ENCODE assay signal across 17 cellular contexts in genomic region chr12:123743002-123743401, GRCh38. TPM values are rescaled to one million over a fixed set of nuclear protein-coding genes. Genes with fewer than 3 reads are reported as not detected.
DNase-seq lines count a peak whose midpoint lies in the region; ATAC-seq, FAIRE-seq and TF ChIP-seq lines count a peak whose summit lies in the region.
"Had no signal": no experiment of that assay in that cellular context is flagged by ENCODE, and none has a peak within 500 bp of the region (broad histone marks: within the 10 kb centered on the region; RNA-seq: fewer than 3 reads in every experiment).

No MANE protein-coding gene starts in this region.

- H3K4me1 ChIP-seq in BLaER1 (peaks cover 18% of the 10 kb centered on the region), small intestine (ENCODE audit: control insufficient read depth in 2 of 2, insufficient read depth in 1 of 2, low read depth in 1 of 2, low read length in 1 of 2) (no peaks in the 10 kb centered on the region)
- H3K4me1 ChIP-seq: left ventricle myocardium inferior, right lobe of liver had no signal

- no peaks in the 10 kb centered on the region for H4K20me1 ChIP-seq in BLaER1

- WGBS in small intestine, 3 donors = 73 to 84% (median 77%) methylated on average over 10 of the region's 10 CpGs

- H3K4me2 ChIP-seq in BLaER1 = peak overlapping the region; percentile 27; the same call in 1 of the 2 replicates
- H3K4me2 ChIP-seq: hepatocyte had no signal

- CTCF ChIA-PET in WTC11 (lab: Charles Lee) = no interaction called here

- H3K9me3 ChIP-seq in BLaER1 = no peaks in the 10 kb centered on the region
- no peaks in the 10 kb centered on the region for H3K9me3 ChIP-seq in small intestine (ENCODE audit: control insufficient read depth, low read depth)
- H3K9me3 ChIP-seq: left ventricle myocardium inferior, right lobe of liver had no signal

- H3K27ac ChIP-seq in BLaER1 (peak overlapping the region; percentile 29; the same call in 1 of the 2 replicates), small intestine (ENCODE audit: low read depth in 1 of 2, low read length in 1 of 2) (no peak overlapping the region)
- H3K27ac ChIP-seq: hepatocyte, left ventricle myocardium inferior, right lobe of liver, WERI-Rb-1 had no signal

- peak; percentile 93 for DNase-seq in CMK (ENCODE audit: low read depth)
- DNase-seq in OCI-M1 (lab: John Stamatoyannopoulos, UW) = peak; percentile 93
- DNase-seq in endothelial cell (ENCODE audit: low spot score) = no peak
- no peak for DNase-seq in WTC11 (ENCODE audit: low spot score)
- DNase-seq in small intestine = no peak
- DNase-seq: caudate nucleus, HCEC 1CT, left ventricle myocardium inferior, NCI-H1436, NCI-H524, right lobe of liver, Right ventricle myocardium superior, WERI-Rb-1 had no signal

- no peak overlapping the region for H3K9ac ChIP-seq in BLaER1

- H3K27ac Mint-ChIP-seq in endothelial cell (ENCODE audit: unreplicated experiment) (no peak overlapping the region), WTC11 (no peak overlapping the region)

- H3K27me3 ChIP-seq in BLaER1 (no peaks in the 10 kb centered on the region), small intestine (ENCODE audit: control insufficient read depth in 2 of 2, insufficient read depth in 2 of 2, low read length in 2 of 2) (no peaks in the 10 kb centered on the region)
- H3K27me3 ChIP-seq: hepatocyte, right lobe of liver had no signal

- no peak for FAIRE-seq in small intestine (lab: Jason Lieb, UNC)

- H3K36me3 ChIP-seq in BLaER1 (peaks cover 92% of the 10 kb centered on the region), small intestine (ENCODE audit: control insufficient read depth in 2 of 2, insufficient read depth in 2 of 2, low read length in 2 of 2) (peaks cover 13 to 28% of the 10 kb centered on the region in 2 donors)

- peak overlapping the region; percentile 56 for H3K4me3 Mint-ChIP-seq in endothelial cell (ENCODE audit: unreplicated experiment)
- H3K4me3 Mint-ChIP-seq in WTC11 = no peak overlapping the region

- TF ChIP-seq CTCF in endothelial cell (IDR thresholded peaks at IDR 0.05; ENCODE audit: unreplicated experiment) (no peak), WTC11 (IDR thresholded peaks at IDR 0.05) (no peak)

- TF ChIP-seq POLR2A in GM18505 (IDR thresholded peaks at IDR 0.05; ENCODE audit: borderline replicate concordance, extremely low read depth, insufficient read depth, insufficient read length) = no peak

- H3K36me3 Mint-ChIP-seq in endothelial cell (ENCODE audit: low read depth, unreplicated experiment) (peaks cover 43% of the 10 kb centered on the region), WTC11 (peaks cover 69% of the 10 kb centered on the region)

- POLR2A ChIA-PET in WTC11 (lab: Charles Lee) = no interaction called here

- H3K9me3 Mint-ChIP-seq in endothelial cell (ENCODE audit: unreplicated experiment) = no peaks in the 10 kb centered on the region
- H3K9me3 Mint-ChIP-seq in WTC11 = no peaks in the 10 kb centered on the region

- no peak for ATAC-seq in WTC11
- no peak for ATAC-seq in HG02588 (IDR thresholded peaks at IDR 0.05; ENCODE audit: unreplicated experiment)
- ATAC-seq in GM18505 (IDR thresholded peaks at IDR 0.05; ENCODE audit: unreplicated experiment) = no peak
- ATAC-seq: right lobe of liver had no signal

- H3K4me3 ChIP-seq in BLaER1 (no peak overlapping the region), small intestine (ENCODE audit: low read depth in 1 of 2, low read length in 2 of 2) (no peak overlapping the region)
- H3K4me3 ChIP-seq: hepatocyte, left ventricle myocardium inferior, right lobe of liver had no signal

- H3K27me3 Mint-ChIP-seq in endothelial cell (ENCODE audit: unreplicated experiment) = no peaks in the 10 kb centered on the region
- no peaks in the 10 kb centered on the region for H3K27me3 Mint-ChIP-seq in WTC11 (ENCODE audit: low read depth)

- H3K4me1 Mint-ChIP-seq in endothelial cell (ENCODE audit: unreplicated experiment) = no peaks in the 10 kb centered on the region
- no peaks in the 10 kb centered on the region for H3K4me1 Mint-ChIP-seq in WTC11

TF ChIP-seq in WTC11, 78 proteins besides CTCF, POLR2A, EP300 and RAD21:
- TF ChIP-seq MYBL2 (CRISPR knock-in tag; IDR thresholded peaks at IDR 0.05) = no peak

RNA-seq across cellular contexts. Expression of gene DNAH10, which starts 19.1 kb away (rescaled TPM):
- total RNA-seq in endothelial cell (ENCODE audit: unreplicated experiment) (1.2 TPM), WTC11 (2021) (0.07 to 0.11 TPM (median 0.09 TPM) in 3 replicates)
- under 1 TPM in 2 of 3 donors, not detected in 1; 0.22 to 0.45 TPM for polyA plus RNA-seq in small intestine
- total RNA-seq: left ventricle myocardium inferior had no signal

RNA-seq across cellular contexts. Expression of gene ATP6V0A2, which starts 30.8 kb away (rescaled TPM):
- total RNA-seq in endothelial cell (ENCODE audit: unreplicated experiment) (52.4 TPM), WTC11 (2021) (48.8 to 63.8 TPM (median 49.8 TPM) in 3 replicates)
- polyA plus RNA-seq in small intestine = 1 to 10 TPM; 3.2 to 8.2 (median 4.5) TPM

Comparison
In these comparisons a context has a peak if more than half of its experiments do, and no peak if none do; other contexts are left out.
1. DNase-seq: peak in CMK (single experiment) and OCI-M1 (single experiment); none in endothelial cell (single experiment), WTC11 (single experiment) and small intestine (single experiment).